9 cellular contexts compared by ENCODE assay signal in genomic region chr4:54234497-54235205, GRCh38. TPM values are rescaled to one million over a fixed set of nuclear protein-coding genes. Genes with fewer than 3 reads are reported as not detected.
DNase-seq lines count a peak whose midpoint lies in the region; ATAC-seq, FAIRE-seq and TF ChIP-seq lines count a peak whose summit lies in the region.
"Had no signal": no experiment of that assay in that cellular context is flagged by ENCODE, and none has a peak within 500 bp of the region (broad histone marks: within the 10 kb centered on the region; RNA-seq: fewer than 3 reads in every experiment).

No MANE protein-coding gene starts in this region.

- H3K27ac ChIP-seq in HepG2 (ENCODE audit: extremely low read length, insufficient read depth, low read length) (no peak overlapping the region), upper lobe of left lung (peak overlapping the region in 3 of 4 donors; percentile 7 to 76 (median 32))

- no peak for FAIRE-seq in HepG2 (lab: Jason Lieb, UNC)

- peaks cover 46% of the 10 kb centered on the region for H3K27me3 Mint-ChIP-seq in activated naive CD8-positive, alpha-beta T cell treated with anti-CD3 and anti-CD28 coated beads, Interleukin-2, amount 50 U/mL, for 24 hours
- H3K27me3 Mint-ChIP-seq in activated naive CD8-positive, alpha-beta T cell treated with anti-CD3 and anti-CD28 coated beads for 36 hours, result peaks cover 62% of the 10 kb centered on the region
- H3K27me3 Mint-ChIP-seq in activated B cell treated with CpG ODN at 0.5 μM for 24 hours, result peaks cover 44% of the 10 kb centered on the region

- no peak overlapping the region for H3K9ac ChIP-seq in HepG2 (ENCODE audit: insufficient read depth, low read depth, low read length)

- no peak for TF ChIP-seq CTCF in activated B cell treated with CpG ODN at 0.5 μM for 24 hours (IDR thresholded peaks at IDR 0.05)
- no peak for TF ChIP-seq CTCF in HepG2 (CRISPR knock-in tag; IDR thresholded peaks at IDR 0.05)
- no peak for TF ChIP-seq CTCF in upper lobe of left lung (IDR thresholded peaks at IDR 0.05)

- H3K27me3 ChIP-seq in HepG2 (ENCODE audit: control insufficient read depth in 1 of 2, insufficient read depth in 2 of 2, low read length in 2 of 2), result peaks cover 14 to 32% of the 10 kb centered on the region in 2 experiments
- H3K27me3 ChIP-seq in upper lobe of left lung, result peaks cover 0 to 37% (median 31%) of the 10 kb centered on the region in 4 donors

- CTCF ChIA-PET in activated B cell treated with CpG ODN at 0.5 μM for 24 hours (lab: Charles Lee), result interaction anchor here (0.6 to 3.9 kb wide), 31 partner anchors 8 to 1869 kb away, joined by 3 to 60 read pairs (median 4); no protein-coding TSS in a partner anchor
- CTCF ChIA-PET in HepG2 (lab: Yijun Ruan, JAX; ENCODE audit: low intra/inter-chr PET ratio, low total read pairs), result interaction anchor here (1.3 to 3.3 kb wide), 8 partner anchors 17 to 2000 kb away, joined by 4 to 22 read pairs (median 10); no protein-coding TSS in a partner anchor

- H3K36me3 ChIP-seq in HepG2 (replicated peaks in 1 of 2; ENCODE audit: control insufficient read depth in 1 of 2, insufficient read depth in 2 of 2, low read length in 2 of 2) (no peaks in the 10 kb centered on the region), upper lobe of left lung (no peaks in the 10 kb centered on the region)
- H3K36me3 ChIP-seq: adrenal gland had no signal

- H3K4me1 ChIP-seq in HepG2 (ENCODE audit: insufficient read depth, low read length), result peaks cover 27% of the 10 kb centered on the region; the same call in 1 of the 2 replicates
- H3K4me1 ChIP-seq in upper lobe of left lung, result peaks cover 38 to 49% (median 44%) of the 10 kb centered on the region in 4 donors

- no peak for ATAC-seq in activated naive CD8-positive, alpha-beta T cell treated with anti-CD3 and anti-CD28 coated beads, Interleukin-2, amount 50 U/mL, for 24 hours
- ATAC-seq in activated B cell treated with CpG ODN at 0.5 μM for 24 hours (ENCODE audit: low read depth) (peak; percentile 10), HepG2 (peak; percentile 16; the same call in 1 of the 3 replicates), upper lobe of left lung (ENCODE audit: low FRiP score in 2 of 2) (no peak), GM21737 (IDR thresholded peaks at IDR 0.05; ENCODE audit: unreplicated experiment) (no peak)

- no peak overlapping the region for H3K4me3 ChIP-seq in HepG2 (replicated peaks in 1 of 3; ENCODE audit: insufficient read depth in 1 of 3, low read depth in 2 of 3, low read length in 3 of 3)
- peak overlapping the region in 3 of 4 donors; percentile 41 to 60 (median 60) for H3K4me3 ChIP-seq in upper lobe of left lung

- H3K4me3 Mint-ChIP-seq in activated naive CD8-positive, alpha-beta T cell treated with anti-CD3 and anti-CD28 coated beads, Interleukin-2, amount 50 U/mL, for 24 hours, result peak overlapping the region; percentile 75
- no peak overlapping the region for H3K4me3 Mint-ChIP-seq in activated naive CD8-positive, alpha-beta T cell treated with anti-CD3 and anti-CD28 coated beads for 36 hours
- no peak overlapping the region for H3K4me3 Mint-ChIP-seq in activated B cell treated with CpG ODN at 0.5 μM for 24 hours

- H3K4me1 Mint-ChIP-seq in activated naive CD8-positive, alpha-beta T cell treated with anti-CD3 and anti-CD28 coated beads, Interleukin-2, amount 50 U/mL, for 24 hours, result peaks cover 16% of the 10 kb centered on the region
- peaks cover 12% of the 10 kb centered on the region for H3K4me1 Mint-ChIP-seq in activated naive CD8-positive, alpha-beta T cell treated with anti-CD3 and anti-CD28 coated beads for 36 hours
- H3K4me1 Mint-ChIP-seq in activated B cell treated with CpG ODN at 0.5 μM for 24 hours, result peaks cover 22% of the 10 kb centered on the region

- WGBS in HepG2 (ENCODE audit: low lambda C conversion rate), result 9% methylated on average over 10 of the region's 10 CpGs
- 20 to 24% methylated on average over 10 of the region's 10 CpGs for WGBS in upper lobe of left lung, 2 donors

- peak overlapping the region; percentile 87 for H3K4me2 ChIP-seq in HepG2 (ENCODE audit: low read depth, low read length)

- no peaks in the 10 kb centered on the region for H3K9me3 Mint-ChIP-seq in activated naive CD8-positive, alpha-beta T cell treated with anti-CD3 and anti-CD28 coated beads, Interleukin-2, amount 50 U/mL, for 24 hours
- H3K9me3 Mint-ChIP-seq in activated naive CD8-positive, alpha-beta T cell treated with anti-CD3 and anti-CD28 coated beads for 36 hours, result no peaks in the 10 kb centered on the region
- H3K9me3 Mint-ChIP-seq in activated B cell treated with CpG ODN at 0.5 μM for 24 hours, result no peaks in the 10 kb centered on the region

- POLR2A ChIA-PET in activated B cell treated with CpG ODN at 0.5 μM for 24 hours (lab: Charles Lee), result no interaction called here
- POLR2A ChIA-PET in HepG2 (lab: Yijun Ruan, JAX), result no interaction called here

- no peaks in the 10 kb centered on the region for H3K79me2 ChIP-seq in HepG2 (ENCODE audit: insufficient read depth, low read length)

- H4K20me1 ChIP-seq in HepG2 (ENCODE audit: insufficient read depth, low read length), result no peaks in the 10 kb centered on the region

- H3K9me3 ChIP-seq in HepG2 (ENCODE audit: low read length) (peaks cover 6% of the 10 kb centered on the region; the same call in 1 of the 2 replicates), upper lobe of left lung (no peaks in the 10 kb centered on the region)
- H3K9me3 ChIP-seq: adrenal gland had no signal

- intact Hi-C loops in activated B cell treated with CpG ODN at 0.5 μM for 24 hours (cut with micrococcal nuclease) (loop anchor here (1.0 to 5.0 kb wide), 9 partner anchors 17 to 1858 kb away; partner anchors contain the start of gene FIP1L1), HepG2 (cut with micrococcal nuclease; ENCODE audit: unreplicated experiment) (loop anchor here (1.0 to 10.0 kb wide), 6 partner anchors 528 to 2000 kb away; no protein-coding TSS in a partner anchor)

- no peak overlapping the region for H2AFZ ChIP-seq in HepG2 (ENCODE audit: low read length)

- no peak overlapping the region for H3K27ac Mint-ChIP-seq in activated naive CD8-positive, alpha-beta T cell treated with anti-CD3 and anti-CD28 coated beads, Interleukin-2, amount 50 U/mL, for 24 hours
- H3K27ac Mint-ChIP-seq in activated naive CD8-positive, alpha-beta T cell treated with anti-CD3 and anti-CD28 coated beads for 36 hours, result no peak overlapping the region
- no peak overlapping the region for H3K27ac Mint-ChIP-seq in activated B cell treated with CpG ODN at 0.5 μM for 24 hours

- no peak for DNase-seq in activated naive CD8-positive, alpha-beta T cell treated with anti-CD3 and anti-CD28 coated beads, Interleukin-2, amount 50 U/mL, for 24 hours
- no peak for DNase-seq in activated naive CD8-positive, alpha-beta T cell treated with anti-CD3 and anti-CD28 coated beads for 36 hours
- DNase-seq in activated B cell treated with CpG ODN at 0.5 μM for 24 hours, result no peak
- DNase-seq in HepG2 (ENCODE audit: low spot score), result no peak
- DNase-seq in upper lobe of left lung, result no peak
- no peak for DNase-seq in DMS79 treated with DMSO at 0.1 percent for 48 hours (lab: John Stamatoyannopoulos, UW)
- DNase-seq in NCI-H446 treated with DMSO at 0.1 percent for 48 hours (lab: John Stamatoyannopoulos, UW), result no peak

- TF ChIP-seq POLR2A in HepG2 (IDR thresholded peaks at IDR 0.05; ENCODE audit: insufficient read depth in 1 of 2, low read depth in 2 of 2, low read length in 2 of 2) (no peak), upper lobe of left lung (IDR thresholded peaks at IDR 0.05) (no peak)

- BruUV-seq in HepG2 (replicated peaks; lab: Mats Ljungman, UMichigan), result no TSS peak

- no peaks in the 10 kb centered on the region for H3K36me3 Mint-ChIP-seq in activated naive CD8-positive, alpha-beta T cell treated with anti-CD3 and anti-CD28 coated beads, Interleukin-2, amount 50 U/mL, for 24 hours (ENCODE audit: low read depth)
- no peaks in the 10 kb centered on the region for H3K36me3 Mint-ChIP-seq in activated naive CD8-positive, alpha-beta T cell treated with anti-CD3 and anti-CD28 coated beads for 36 hours
- H3K36me3 Mint-ChIP-seq in activated B cell treated with CpG ODN at 0.5 μM for 24 hours (ENCODE audit: low read depth), result no peaks in the 10 kb centered on the region

- TF ChIP-seq RAD21 in HepG2 (CRISPR knock-in tag; IDR thresholded peaks at IDR 0.05), result no peak

- no peak for TF ChIP-seq EP300 in HepG2 (IDR thresholded peaks at IDR 0.05; ENCODE audit: low read depth in 2 of 2, low read length in 2 of 2)
- no peak for TF ChIP-seq EP300 in HepG2 (CRISPR knock-in tag; IDR thresholded peaks at IDR 0.05; ENCODE audit: borderline replicate concordance)
- no peak for TF ChIP-seq EP300 in upper lobe of left lung (IDR thresholded peaks at IDR 0.05)

- in situ Hi-C loops in HepG2 (cut with HindIII; ENCODE audit: extremely low pct_ligation_motif_present, low pct_unique_long_range_greater_than_20kb), result loop anchor here (25.0 kb wide), 3 partner anchors 747 to 1047 kb away; no protein-coding TSS in a partner anchor

RNA-seq across cellular contexts. Expression of gene PDGFRA, which starts 5.6 kb away (rescaled TPM):
- not detected for total RNA-seq in activated naive CD8-positive, alpha-beta T cell treated with anti-CD3 and anti-CD28 coated beads for 36 hours
- total RNA-seq in activated B cell treated with CpG ODN at 0.5 μM for 24 hours (not detected in 2 replicates), HepG2 (2016; rRNA removed; fragmentation: Illumina TruSeq; extraction: Trizol) (0.04 TPM in 1 of 2 replicates, not detected in the other), upper lobe of left lung (100 to 1,000 TPM in 2 of 6 donors, 10 to 100 TPM in 4; 60.5 to 136 (median 77.0) TPM)
- total RNA-seq in HepG2 (2016; cell fraction: cytosol; rRNA removed; fragmentation: Illumina TruSeq; extraction: Trizol; ENCODE audit: low read depth), result not detected in 2 replicates
- 0.02 TPM in 1 of 2 replicates, not detected in the other for total RNA-seq in HepG2 (2016; cell fraction: insoluble cytoplasmic fraction; rRNA removed; fragmentation: Illumina TruSeq; extraction: Trizol)
- not detected in 2 replicates for total RNA-seq in HepG2 (2016; cell fraction: membrane; rRNA removed; fragmentation: Illumina TruSeq; extraction: Trizol)
- total RNA-seq in HepG2 (2016; cell fraction: nucleus; rRNA removed; fragmentation: Illumina TruSeq; extraction: Trizol), result not detected in 2 replicates
- 0.03 TPM in 1 of 2 replicates, not detected in the other for polyA plus RNA-seq in HepG2 (2011; rRNA removed)
- 0.01 TPM in 1 of 2 replicates, not detected in the other for polyA plus RNA-seq in HepG2 (2011; cell fraction: cytosol; rRNA removed)
- polyA plus RNA-seq in HepG2 (2011; cell fraction: nucleus; rRNA removed), result 0.03 TPM in 1 of 2 replicates, not detected in the other
- polyA plus RNA-seq in HepG2 (2012), result not detected in 2 replicates
- not detected in 2 replicates for polyA plus RNA-seq in HepG2 (2016; cell fraction: cytosol; fragmentation: Illumina TruSeq; extraction: Trizol; ENCODE audit: low read depth)
- polyA plus RNA-seq in HepG2 (2016; cell fraction: insoluble cytoplasmic fraction; fragmentation: Illumina TruSeq; extraction: Trizol; ENCODE audit: low read depth), result not detected in 2 replicates
- not detected in 2 replicates for polyA plus RNA-seq in HepG2 (2016; cell fraction: membrane; fragmentation: Illumina TruSeq; extraction: Trizol; ENCODE audit: low read depth)
- polyA plus RNA-seq in HepG2 (2016; cell fraction: nucleus; fragmentation: Illumina TruSeq; extraction: Trizol; ENCODE audit: insufficient read depth, low read depth), result not detected in 2 replicates
- polyA minus RNA-seq in HepG2 (2011; rRNA and poly(A)+ RNA removed; ENCODE audit: low replicate concordance), result 0.26 TPM in 1 of 2 replicates, not detected in the other
- not detected in 2 replicates for polyA minus RNA-seq in HepG2 (2011; cell fraction: cytosol; rRNA and poly(A)+ RNA removed)
- polyA minus RNA-seq in HepG2 (2011; cell fraction: nucleus; rRNA and poly(A)+ RNA removed), result not detected in 2 replicates

Comparison
In these comparisons a context has a peak if more than half of its experiments do, and no peak if none do; other contexts are left out.
1. ATAC-seq: peak in activated B cell treated with CpG ODN at 0.5 μM for 24 hours (single experiment) and HepG2 (single experiment); none in activated naive CD8-positive, alpha-beta T cell treated with anti-CD3 and anti-CD28 coated beads, Interleukin-2, amount 50 U/mL, for 24 hours (single experiment), upper lobe of left lung (0 of 2) and GM21737 (single experiment).
2. H3K4me3 ChIP-seq: peak in upper lobe of left lung (3 of 4); none in HepG2 (0 of 3).
3. RNA of gene PDGFRA, which starts 5.6 kb away (total RNA-seq): 60.5 to 136 TPM in upper lobe of left lung; 0.02 to 0.04 TPM in HepG2, not detected in activated naive CD8-positive, alpha-beta T cell treated with anti-CD3 and anti-CD28 coated beads for 36 hours and not detected in activated B cell treated with CpG ODN at 0.5 μM for 24 hours; every median in the first group is over 10 times any median in the second.